8 cellular contexts compared by ENCODE assay signal in the genomic region with DNA sequence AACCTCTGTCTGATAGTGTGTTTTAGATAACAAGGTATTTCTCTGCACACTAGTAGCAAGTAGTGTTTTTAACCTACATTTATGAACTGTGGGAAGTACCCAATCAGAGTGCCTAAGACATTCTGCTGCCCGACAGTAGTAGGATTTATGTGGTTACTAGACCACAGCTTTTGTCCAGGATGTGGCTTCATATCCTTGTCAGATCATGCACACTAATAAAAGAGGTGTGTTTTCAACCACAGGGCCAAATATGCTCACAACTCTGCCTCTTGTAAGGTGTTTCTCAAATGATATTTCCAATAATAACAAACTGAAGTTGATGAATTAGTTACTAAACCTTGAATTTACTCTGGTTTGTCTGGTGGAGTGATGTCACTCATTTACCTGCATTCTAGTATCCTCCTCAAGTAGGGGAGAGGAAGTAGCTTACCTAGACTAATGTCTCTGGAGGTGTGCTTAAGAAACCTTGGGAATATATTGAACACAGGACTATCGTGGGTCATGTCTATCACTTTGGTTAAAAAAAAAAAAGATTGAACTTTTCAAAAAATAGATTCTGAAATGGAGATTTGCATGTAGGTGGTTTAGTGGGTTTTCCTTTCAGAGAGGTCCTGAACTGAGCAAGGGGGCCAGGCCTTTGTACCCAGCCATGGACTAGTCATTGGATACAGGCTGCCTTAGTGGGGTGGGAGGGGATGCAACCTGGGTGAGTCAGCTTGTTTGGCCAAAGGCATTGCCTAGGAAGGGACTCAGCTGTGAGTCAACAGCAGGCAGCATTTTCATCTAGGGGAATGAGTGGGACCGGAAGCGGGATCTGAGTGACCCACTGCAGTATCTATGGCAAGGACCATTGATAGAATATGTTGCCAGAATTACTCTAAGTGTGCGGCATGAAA. TPM values are rescaled to one million over a fixed set of nuclear protein-coding genes. Genes with fewer than 3 reads are reported as not detected.
DNase-seq lines count a peak whose midpoint lies in the region; ATAC-seq and TF ChIP-seq lines count a peak whose summit lies in the region.

No MANE protein-coding gene starts in this region.

- peak overlapping the region; percentile 52 for H3K27ac Mint-ChIP-seq in activated naive CD8-positive, alpha-beta T cell treated with anti-CD3 and anti-CD28 coated beads, Interleukin-2, amount 10 ng/mL, durations not matched to agents 7 days and 5 days
- H3K27ac Mint-ChIP-seq in natural killer cell = peak overlapping the region; percentile 84 to 85

- peaks cover 27% of the 10 kb centered on the region for H3K36me3 Mint-ChIP-seq in activated naive CD8-positive, alpha-beta T cell treated with anti-CD3 and anti-CD28 coated beads, Interleukin-2, amount 10 ng/mL, durations not matched to agents 7 days and 5 days
- H3K36me3 Mint-ChIP-seq in natural killer cell = peaks cover 12% of the 10 kb centered on the region

- peaks cover 69% of the 10 kb centered on the region for H3K4me1 Mint-ChIP-seq in activated naive CD8-positive, alpha-beta T cell treated with anti-CD3 and anti-CD28 coated beads, Interleukin-2, amount 10 ng/mL, durations not matched to agents 7 days and 5 days
- H3K4me1 Mint-ChIP-seq in natural killer cell = peaks cover 70 to 78% of the 10 kb centered on the region in 2 donors

- no peak overlapping the region for H3K4me3 ChIP-seq in Panc1 (ENCODE audit: low read depth in 2 of 2, low read length in 2 of 2)

- ATAC-seq in GM18867 (IDR thresholded peaks at IDR 0.05; ENCODE audit: unreplicated experiment) = peak; percentile 69
- peak; percentile 63 for ATAC-seq in HG02885 (IDR thresholded peaks at IDR 0.05; ENCODE audit: poor library complexity, unreplicated experiment)
- peak; percentile 70; the same call in 1 of the 2 replicates for ATAC-seq in Panc1
- peak; percentile 80 for ATAC-seq in activated naive CD8-positive, alpha-beta T cell treated with anti-CD3 and anti-CD28 coated beads, Interleukin-2, amount 10 ng/mL, durations not matched to agents 7 days and 5 days (ENCODE audit: low read depth)
- peak; percentile 87 to 96 (median 87) for ATAC-seq in natural killer cell

- H3K9me3 Mint-ChIP-seq in activated naive CD8-positive, alpha-beta T cell treated with anti-CD3 and anti-CD28 coated beads, Interleukin-2, amount 10 ng/mL, durations not matched to agents 7 days and 5 days = no peaks in the 10 kb centered on the region
- H3K9me3 Mint-ChIP-seq in natural killer cell = no peaks in the 10 kb centered on the region

- TF ChIP-seq CTCF in Panc1 (IDR thresholded peaks at IDR 0.05) (no peak), natural killer cell (IDR thresholded peaks at IDR 0.05) (no peak)

- POLR2A ChIA-PET in Panc1 (lab: Charles Lee) = no interaction called here
- POLR2A ChIA-PET in activated naive CD8-positive, alpha-beta T cell treated with anti-CD3 and anti-CD28 coated beads, Interleukin-2, amount 10 ng/mL, durations not matched to agents 7 days and 5 days (lab: Charles Lee) = interaction anchor here (0.6 kb wide), 1 partner anchor 668 kb away, joined by 3 read pairs; no protein-coding TSS in a partner anchor

- peak overlapping the region; percentile 72 for H3K4me3 Mint-ChIP-seq in activated naive CD8-positive, alpha-beta T cell treated with anti-CD3 and anti-CD28 coated beads, Interleukin-2, amount 10 ng/mL, durations not matched to agents 7 days and 5 days
- peak overlapping the region; percentile 87 for H3K4me3 Mint-ChIP-seq in natural killer cell

- intact Hi-C loops in Panc1 (cut with micrococcal nuclease; ENCODE audit: unreplicated experiment) = no loop called here
- intact Hi-C loops in natural killer cell (cut with micrococcal nuclease) = loop anchor here (1.0 kb wide), 1 partner anchor 9 kb away; no protein-coding TSS in a partner anchor
- intact Hi-C loops in posterior cingulate gyrus (cut with DNase I) = no loop called here

- no peaks in the 10 kb centered on the region for H3K27me3 Mint-ChIP-seq in activated naive CD8-positive, alpha-beta T cell treated with anti-CD3 and anti-CD28 coated beads, Interleukin-2, amount 10 ng/mL, durations not matched to agents 7 days and 5 days
- H3K27me3 Mint-ChIP-seq in natural killer cell (ENCODE audit: low read depth in 2 of 2) = no peaks in the 10 kb centered on the region

- H3K4me1 ChIP-seq in Panc1 (ENCODE audit: control insufficient read depth, insufficient read depth, low read length) = no peaks in the 10 kb centered on the region

- DNase-seq in Panc1 (ENCODE audit: low read depth, low spot score) = no peak
- DNase-seq in activated naive CD8-positive, alpha-beta T cell treated with anti-CD3 and anti-CD28 coated beads, Interleukin-2, amount 10 ng/mL, durations not matched to agents 7 days and 5 days = no peak
- peak; percentile 18 for DNase-seq in natural killer cell
- no peak for DNase-seq in NCI-H82 treated with DMSO at 0.1 percent for 48 hours (lab: John Stamatoyannopoulos, UW; ENCODE audit: unreplicated experiment)
- no peak for DNase-seq in NCI-H146 (lab: John Stamatoyannopoulos, UW)
- DNase-seq in posterior cingulate gyrus = no peak

- no peaks in the 10 kb centered on the region for H3K9me3 ChIP-seq in Panc1 (ENCODE audit: control insufficient read depth, insufficient read depth, low read depth, low read length)

- H3K27me3 ChIP-seq in Panc1 (ENCODE audit: control insufficient read depth, insufficient read depth, low read length) = no peaks in the 10 kb centered on the region

- H3K27ac ChIP-seq in Panc1 (ENCODE audit: low read length) = no peak overlapping the region

- no peaks in the 10 kb centered on the region for H3K36me3 ChIP-seq in Panc1 (ENCODE audit: control insufficient read depth, insufficient read depth, low read length)

- in situ Hi-C loops in Panc1 (cut with HindIII; ENCODE audit: low pct_unique_long_range_greater_than_20kb, low sequenced_read_pairs) = no loop called here

- CTCF ChIA-PET in Panc1 (lab: Charles Lee) = no interaction called here

- BruUV-seq in Panc1 (replicated peaks; lab: Mats Ljungman, UMichigan) = no TSS peak

RNA-seq across cellular contexts. Expression of a gene that starts 14.1 kb away (rescaled TPM):
- total RNA-seq in Panc1 (2021; ENCODE audit: unreplicated experiment) = 18.0 TPM
- polyA plus RNA-seq in Panc1 (2012; ENCODE audit: insufficient read length) = 17.0 TPM
- 10 to 100 TPM; 12.0 to 14.1 TPM for total RNA-seq in activated naive CD8-positive, alpha-beta T cell treated with anti-CD3 and anti-CD28 coated beads, Interleukin-2, amount 10 ng/mL, durations not matched to agents 7 days and 5 days
- 10 to 100 TPM; 11.5 to 16.0 (median 13.5) TPM for total RNA-seq in natural killer cell

RNA-seq across cellular contexts. Expression of a gene that starts 43.6 kb away (rescaled TPM):
- total RNA-seq in Panc1 (2021; ENCODE audit: unreplicated experiment) (0.44 TPM), natural killer cell (under 1 TPM in 1 of 3 donors, not detected in 2; 0.15 TPM)
- 0.50 TPM for polyA plus RNA-seq in Panc1 (2012; ENCODE audit: insufficient read length)
- total RNA-seq in activated naive CD8-positive, alpha-beta T cell treated with anti-CD3 and anti-CD28 coated beads, Interleukin-2, amount 10 ng/mL, durations not matched to agents 7 days and 5 days = not detected
